28 cellular contexts compared by ENCODE assay signal in the genomic region with DNA sequence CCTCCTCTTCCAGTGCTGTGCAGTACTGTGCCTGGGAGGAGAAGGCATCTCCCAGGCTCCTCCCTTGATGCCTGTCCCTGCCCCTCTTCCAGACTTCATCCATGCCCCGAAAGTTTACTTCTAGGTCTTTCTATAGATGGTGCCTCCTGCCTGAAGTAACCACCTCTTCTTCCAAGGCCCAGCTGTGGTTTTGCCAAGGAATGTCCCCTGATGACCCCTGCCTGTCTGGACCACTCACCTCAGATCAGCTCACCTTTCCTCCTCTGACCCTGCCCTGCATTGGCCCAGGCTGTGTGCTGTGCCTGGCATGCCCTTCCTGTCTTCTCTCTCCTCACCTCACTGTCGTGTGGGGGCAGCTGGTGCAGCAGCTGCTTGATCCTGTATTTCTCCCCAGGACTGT. TPM values are rescaled to one million over a fixed set of nuclear protein-coding genes. Genes with fewer than 3 reads are reported as not detected.
DNase-seq lines count a peak whose midpoint lies in the region; ATAC-seq, FAIRE-seq and TF ChIP-seq lines count a peak whose summit lies in the region.
"Had no signal": no experiment of that assay in that cellular context is flagged by ENCODE, and none has a peak within 500 bp of the region (broad histone marks: within the 10 kb centered on the region; RNA-seq: fewer than 3 reads in every experiment).

No MANE protein-coding gene starts in this region.

- CTCF ChIA-PET in activated CD8-positive, alpha-beta T cell treated with anti-CD3 and anti-CD28 coated beads, Interleukin-2, amount 10 ng/mL, durations not matched to agents 7 days and 5 days (lab: Charles Lee), result no interaction called here
- CTCF ChIA-PET in activated CD8-positive, alpha-beta T cell treated with anti-CD3 and anti-CD28 coated beads for 36 hours (lab: Charles Lee), result interaction anchor here (2.6 kb wide), 1 partner anchor 14 kb away, joined by 9 read pairs; no protein-coding TSS in a partner anchor
- CTCF ChIA-PET in RWPE1 (lab: Yijun Ruan, JAX), result no interaction called here

- TF ChIP-seq CTCF in activated CD8-positive, alpha-beta T cell treated with anti-CD3 and anti-CD28 coated beads for 36 hours (IDR thresholded peaks at IDR 0.05), result no peak
- no peak for TF ChIP-seq CTCF in RWPE1 (conservative IDR thresholded peaks at IDR 0.05; ENCODE audit: low read depth)
- no peak for TF ChIP-seq CTCF in bronchial epithelial cell (IDR thresholded peaks at IDR 0.05; ENCODE audit: insufficient read depth, low read length, severe bottlenecking)
- TF ChIP-seq CTCF in spleen (IDR thresholded peaks at IDR 0.05 in 8 of 11, conservative IDR thresholded peaks at IDR 0.05 in 3 of 11), result no peak

- 74 to 100% (median 83%) methylated on average over 1 to 2 of the region's 2 CpGs for WGBS in spleen, 5 donors

- intact Hi-C loops in activated CD8-positive, alpha-beta T cell treated with anti-CD3 and anti-CD28 coated beads for 36 hours (cut with micrococcal nuclease), result no loop called here
- intact Hi-C loops in spleen (cut with DNase I; ENCODE audit: low total_unique reads), result no loop called here

- H3K4me3 Mint-ChIP-seq in activated CD8-positive, alpha-beta T cell treated with anti-CD3 and anti-CD28 coated beads, Interleukin-2, amount 10 ng/mL, durations not matched to agents 7 days and 5 days, result no peak overlapping the region
- no peak overlapping the region for H3K4me3 Mint-ChIP-seq in activated CD8-positive, alpha-beta T cell treated with anti-CD3 and anti-CD28 coated beads for 36 hours
- H3K4me3 Mint-ChIP-seq: GM23338 had no signal

- H3K36me3 ChIP-seq in bronchial epithelial cell (ENCODE audit: control insufficient read depth, insufficient read depth, low read length), result peaks cover 20% of the 10 kb centered on the region
- H3K36me3 ChIP-seq in spleen, result peaks cover 0 to 89% (median 17%) of the 10 kb centered on the region in 6 donors

- H3K9me3 Mint-ChIP-seq in activated CD8-positive, alpha-beta T cell treated with anti-CD3 and anti-CD28 coated beads, Interleukin-2, amount 10 ng/mL, durations not matched to agents 7 days and 5 days (ENCODE audit: insufficient read depth), result no peaks in the 10 kb centered on the region
- H3K9me3 Mint-ChIP-seq in activated CD8-positive, alpha-beta T cell treated with anti-CD3 and anti-CD28 coated beads for 36 hours, result no peaks in the 10 kb centered on the region
- H3K9me3 Mint-ChIP-seq: CD8-positive, alpha-beta memory T cell; GM23338 had no signal

- no peaks in the 10 kb centered on the region for H3K9me3 ChIP-seq in spleen
- H3K9me3 ChIP-seq: HAP-1, MG63 had no signal

- H3K4me1 Mint-ChIP-seq in activated CD8-positive, alpha-beta T cell treated with anti-CD3 and anti-CD28 coated beads, Interleukin-2, amount 10 ng/mL, durations not matched to agents 7 days and 5 days (ENCODE audit: low read depth), result peaks cover 34% of the 10 kb centered on the region
- peaks cover 11% of the 10 kb centered on the region for H3K4me1 Mint-ChIP-seq in activated CD8-positive, alpha-beta T cell treated with anti-CD3 and anti-CD28 coated beads for 36 hours (ENCODE audit: low read depth)

- peak overlapping the region; percentile 97 for H3K27ac ChIP-seq in RWPE1
- peak overlapping the region in 1 of 8 donors; percentile 9 for H3K27ac ChIP-seq in spleen
- H3K27ac ChIP-seq: 22Rv1; BLaER1 treated with 17β-estradiol and CSF1 and Interleukin-3, amounts not matched to agents 10 nM and 100 nM had no signal

- POLR2A ChIA-PET in activated CD8-positive, alpha-beta T cell treated with anti-CD3 and anti-CD28 coated beads, Interleukin-2, amount 10 ng/mL, durations not matched to agents 7 days and 5 days (lab: Charles Lee), result no interaction called here
- POLR2A ChIA-PET in activated CD8-positive, alpha-beta T cell treated with anti-CD3 and anti-CD28 coated beads for 36 hours (lab: Charles Lee), result no interaction called here
- POLR2A ChIA-PET in RWPE1 (lab: Yijun Ruan, JAX; ENCODE audit: low non-redundant PET), result interaction anchor here (0.7 kb wide), 1 partner anchor 24 kb away, joined by 12 read pairs; no protein-coding TSS in a partner anchor

- H3K27me3 ChIP-seq in bronchial epithelial cell (ENCODE audit: control insufficient read depth, insufficient read depth, low read length) (no peaks in the 10 kb centered on the region), spleen (replicated peaks in 1 of 7) (no peaks in the 10 kb centered on the region)
- H3K27me3 ChIP-seq: MG63 had no signal

- no peaks in the 10 kb centered on the region for H3K27me3 Mint-ChIP-seq in activated CD8-positive, alpha-beta T cell treated with anti-CD3 and anti-CD28 coated beads, Interleukin-2, amount 10 ng/mL, durations not matched to agents 7 days and 5 days (ENCODE audit: low read depth)
- H3K27me3 Mint-ChIP-seq in activated CD8-positive, alpha-beta T cell treated with anti-CD3 and anti-CD28 coated beads for 36 hours, result no peaks in the 10 kb centered on the region
- H3K27me3 Mint-ChIP-seq: CD8-positive, alpha-beta memory T cell had no signal

- H3K4me1 ChIP-seq in spleen, result peaks cover 0 to 24% (median 5%) of the 10 kb centered on the region in 6 donors

- H3K4me3 ChIP-seq in bronchial epithelial cell (ENCODE audit: low read depth, low read length), result no peak overlapping the region
- no peak overlapping the region for H3K4me3 ChIP-seq in spleen
- H3K4me3 ChIP-seq: BLaER1 treated with 17β-estradiol and CSF1 and Interleukin-3, amounts not matched to agents 10 nM and 100 nM; GM23338; HAP-1; K562; MG63 had no signal

- peak overlapping the region; percentile 57 for H3K27ac Mint-ChIP-seq in activated CD8-positive, alpha-beta T cell treated with anti-CD3 and anti-CD28 coated beads, Interleukin-2, amount 10 ng/mL, durations not matched to agents 7 days and 5 days
- no peak overlapping the region for H3K27ac Mint-ChIP-seq in activated CD8-positive, alpha-beta T cell treated with anti-CD3 and anti-CD28 coated beads for 36 hours
- H3K27ac Mint-ChIP-seq: GM23338 had no signal

- no peak for DNase-seq in activated CD8-positive, alpha-beta T cell treated with anti-CD3 and anti-CD28 coated beads, Interleukin-2, amount 10 ng/mL, durations not matched to agents 7 days and 5 days
- DNase-seq in activated CD8-positive, alpha-beta T cell treated with anti-CD3 and anti-CD28 coated beads for 36 hours, result no peak
- DNase-seq in RWPE1 (ENCODE audit: low spot score) (no peak), bronchial epithelial cell (ENCODE audit: low read depth) (no peak), spleen (peak; percentile 61), NCI-H1092 (lab: John Stamatoyannopoulos, UW) (no peak), mucosa of gallbladder (ENCODE audit: low spot score) (no peak)
- DNase-seq: Calu3; CD8-positive, alpha-beta memory T cell; DMS153; MG63; NCI-H1048; NCI-H1436; NCI-H187 treated with DMSO at 0.1 percent for 48 hours; NCI-H2107; NCI-H446 treated with DMSO at 0.1 percent for 48 hours; NCI-H526 treated with DMSO at 0.1 percent for 48 hours; OCI-M1; SHP77 had no signal

- ATAC-seq in activated CD8-positive, alpha-beta T cell treated with anti-CD3 and anti-CD28 coated beads, Interleukin-2, amount 10 ng/mL, durations not matched to agents 7 days and 5 days, result no peak
- no peak for ATAC-seq in activated CD8-positive, alpha-beta T cell treated with anti-CD3 and anti-CD28 coated beads for 36 hours
- ATAC-seq in GM18858 (IDR thresholded peaks at IDR 0.05; ENCODE audit: unreplicated experiment), result no peak
- ATAC-seq: GM23338, K562 had no signal

- TF ChIP-seq POLR2A in spleen (IDR thresholded peaks at IDR 0.05), result no peak

- FAIRE-seq in bronchial epithelial cell (lab: Jason Lieb, UNC), result peak; percentile 13
- FAIRE-seq: GM12892, K562 had no signal

- peaks cover 55% of the 10 kb centered on the region for H3K36me3 Mint-ChIP-seq in activated CD8-positive, alpha-beta T cell treated with anti-CD3 and anti-CD28 coated beads, Interleukin-2, amount 10 ng/mL, durations not matched to agents 7 days and 5 days (ENCODE audit: low read depth)
- peaks cover 39% of the 10 kb centered on the region for H3K36me3 Mint-ChIP-seq in activated CD8-positive, alpha-beta T cell treated with anti-CD3 and anti-CD28 coated beads for 36 hours (ENCODE audit: low read depth)

RNA-seq across cellular contexts. Expression of gene PRICKLE3, which starts 6.8 kb away (rescaled TPM):
- total RNA-seq in activated CD8-positive, alpha-beta T cell treated with anti-CD3 and anti-CD28 coated beads, Interleukin-2, amount 10 ng/mL, durations not matched to agents 7 days and 5 days, result 10 to 100 TPM; 13.9 TPM
- 10 to 100 TPM; 25.9 TPM for total RNA-seq in activated CD8-positive, alpha-beta T cell treated with anti-CD3 and anti-CD28 coated beads for 36 hours
- total RNA-seq in bronchial epithelial cell (12.1 and 13.4 TPM in 2 replicates), spleen (10 to 100 TPM; 11.3 to 29.0 (median 15.2) TPM), mucosa of gallbladder (16.3 TPM)
- polyA plus RNA-seq in spleen, result 1 to 10 TPM; 3.2 to 6.2 (median 3.4) TPM

RNA-seq across cellular contexts. Expression of gene PLP2, which starts 7.7 kb away (rescaled TPM):
- 100 to 1,000 TPM; 203 to 214 TPM for total RNA-seq in activated CD8-positive, alpha-beta T cell treated with anti-CD3 and anti-CD28 coated beads, Interleukin-2, amount 10 ng/mL, durations not matched to agents 7 days and 5 days
- 100 to 1,000 TPM; 130 to 136 TPM for total RNA-seq in activated CD8-positive, alpha-beta T cell treated with anti-CD3 and anti-CD28 coated beads for 36 hours
- 16.8 and 20.4 TPM in 2 replicates for total RNA-seq in bronchial epithelial cell
- total RNA-seq in spleen, result 100 to 1,000 TPM in 1 of 7 donors, 10 to 100 TPM in 6; 30.2 to 100 (median 52.6) TPM
- 10 to 100 TPM; 48.8 to 77.1 (median 57.4) TPM for polyA plus RNA-seq in spleen
- 44.0 TPM for total RNA-seq in mucosa of gallbladder

RNA-seq across cellular contexts. Expression of gene MAGIX, which starts 16.8 kb away (rescaled TPM):
- 1 to 10 TPM in 1 of 2 experiments, under 1 TPM in 1; 0.97 to 1.5 TPM for total RNA-seq in activated CD8-positive, alpha-beta T cell treated with anti-CD3 and anti-CD28 coated beads, Interleukin-2, amount 10 ng/mL, durations not matched to agents 7 days and 5 days
- under 1 TPM; 0.54 to 0.87 TPM for total RNA-seq in activated CD8-positive, alpha-beta T cell treated with anti-CD3 and anti-CD28 coated beads for 36 hours
- 3.7 and 4.6 TPM in 2 replicates for total RNA-seq in bronchial epithelial cell
- total RNA-seq in spleen, result 1 to 10 TPM in 6 of 7 donors, under 1 TPM in 1; 0.89 to 4.3 (median 1.5) TPM
- polyA plus RNA-seq in spleen, result 1 to 10 TPM in 2 of 3 donors, under 1 TPM in 1; 0.96 to 2.1 (median 1.3) TPM
- 18.3 TPM for total RNA-seq in mucosa of gallbladder

RNA-seq across cellular contexts. Expression of gene SYP, which starts 20.6 kb away (rescaled TPM):
- 1 to 10 TPM; 1.1 to 2.6 TPM for total RNA-seq in activated CD8-positive, alpha-beta T cell treated with anti-CD3 and anti-CD28 coated beads, Interleukin-2, amount 10 ng/mL, durations not matched to agents 7 days and 5 days
- total RNA-seq in activated CD8-positive, alpha-beta T cell treated with anti-CD3 and anti-CD28 coated beads for 36 hours, result 10 to 100 TPM; 10.2 to 11.4 TPM
- total RNA-seq in bronchial epithelial cell, result under 0.01 TPM in 2 replicates
- total RNA-seq in spleen, result 1 to 10 TPM in 5 of 7 donors, under 1 TPM in 2; 0.52 to 3.6 (median 1.5) TPM
- 1 to 10 TPM in 2 of 3 donors, under 1 TPM in 1; 0.48 to 2.1 (median 1.3) TPM for polyA plus RNA-seq in spleen
- 1.9 TPM for total RNA-seq in mucosa of gallbladder

RNA-seq across cellular contexts. Expression of gene CACNA1F, which starts 53.8 kb away (rescaled TPM):
- under 1 TPM; 0.11 to 0.18 TPM for total RNA-seq in activated CD8-positive, alpha-beta T cell treated with anti-CD3 and anti-CD28 coated beads, Interleukin-2, amount 10 ng/mL, durations not matched to agents 7 days and 5 days
- total RNA-seq in activated CD8-positive, alpha-beta T cell treated with anti-CD3 and anti-CD28 coated beads for 36 hours, result 1 to 10 TPM in 1 of 2 experiments, under 1 TPM in 1; 0.90 to 1.1 TPM
- total RNA-seq in bronchial epithelial cell, result under 0.01 TPM in 2 replicates
- 1 to 10 TPM in 5 of 7 donors, under 1 TPM in 2; 0.63 to 2.9 (median 1.2) TPM for total RNA-seq in spleen
- polyA plus RNA-seq in spleen, result under 1 TPM; 0.55 to 0.67 (median 0.61) TPM
- total RNA-seq in mucosa of gallbladder, result 0.20 TPM
- total RNA-seq: Calu3, G401, LHCN-M2 had no signal
- polyA plus RNA-seq: CD8-positive, alpha-beta memory T cell had no signal
